Comparison of ENCODE assay signal across 9 cellular contexts in genomic region chr2:46977899-46978298, GRCh38. TPM values are rescaled to one million over a fixed set of nuclear protein-coding genes. Genes with fewer than 3 reads are reported as not detected.
DNase-seq lines count a peak whose midpoint lies in the region; ATAC-seq lines count a peak whose summit lies in the region.
"Had no signal": no experiment of that assay in that cellular context is flagged by ENCODE, and none has a peak within 500 bp of the region (broad histone marks: within the 10 kb centered on the region; RNA-seq: fewer than 3 reads in every experiment).

No MANE protein-coding gene starts in this region.

- H3K36me3 Mint-ChIP-seq in activated naive CD4-positive, alpha-beta T cell treated with anti-CD3 and anti-CD28 coated beads for 36 hours (ENCODE audit: low read depth) = peaks cover 38% of the 10 kb centered on the region
- peaks cover 36% of the 10 kb centered on the region for H3K36me3 Mint-ChIP-seq in activated naive CD8-positive, alpha-beta T cell treated with anti-CD3 and anti-CD28 coated beads, Interleukin-2, amount 50 U/mL, for 24 hours (ENCODE audit: low read depth)
- H3K36me3 Mint-ChIP-seq in stimulated activated memory B cell treated with anti-CD40 and anti-IgM and Interleukin-4, amounts not matched to agents 10 μg/mL and 1 μg/mL and 100 μg/mL, for 72 hours = peaks cover 70% of the 10 kb centered on the region

- H3K9me3 Mint-ChIP-seq in activated naive CD4-positive, alpha-beta T cell treated with anti-CD3 and anti-CD28 coated beads for 36 hours = no peaks in the 10 kb centered on the region
- no peaks in the 10 kb centered on the region for H3K9me3 Mint-ChIP-seq in activated naive CD8-positive, alpha-beta T cell treated with anti-CD3 and anti-CD28 coated beads, Interleukin-2, amount 50 U/mL, for 24 hours
- H3K9me3 Mint-ChIP-seq in stimulated activated memory B cell treated with anti-CD40 and anti-IgM and Interleukin-4, amounts not matched to agents 10 μg/mL and 1 μg/mL and 100 μg/mL, for 72 hours = no peaks in the 10 kb centered on the region

- H3K4me3 Mint-ChIP-seq in activated naive CD4-positive, alpha-beta T cell treated with anti-CD3 and anti-CD28 coated beads for 36 hours = no peak overlapping the region
- no peak overlapping the region for H3K4me3 Mint-ChIP-seq in activated naive CD8-positive, alpha-beta T cell treated with anti-CD3 and anti-CD28 coated beads, Interleukin-2, amount 50 U/mL, for 24 hours
- peak overlapping the region; percentile 56 for H3K4me3 Mint-ChIP-seq in stimulated activated memory B cell treated with anti-CD40 and anti-IgM and Interleukin-4, amounts not matched to agents 10 μg/mL and 1 μg/mL and 100 μg/mL, for 72 hours

- no peak for DNase-seq in activated naive CD4-positive, alpha-beta T cell treated with anti-CD3 and anti-CD28 coated beads for 36 hours
- DNase-seq in activated naive CD4-positive, alpha-beta T cell treated with anti-CD3 and anti-CD28 coated beads, Interleukin-2, amount 50 U/mL, for 16 hours = no peak
- DNase-seq in MV-4-11 (lab: John Stamatoyannopoulos, UW) (peak; percentile 93), putamen (ENCODE audit: low spot score) (no peak), inferior parietal cortex (ENCODE audit: extremely low spot score) (no peak), SW 1271 (lab: John Stamatoyannopoulos, UW) (no peak)
- DNase-seq in activated naive CD8-positive, alpha-beta T cell treated with anti-CD3 and anti-CD28 coated beads, Interleukin-2, amount 50 U/mL, for 24 hours = no peak
- DNase-seq: NCI-H82 had no signal

- CTCF ChIA-PET in activated naive CD4-positive, alpha-beta T cell treated with anti-CD3 and anti-CD28 coated beads for 36 hours (lab: Charles Lee) = no interaction called here

- H3K27ac Mint-ChIP-seq in activated naive CD4-positive, alpha-beta T cell treated with anti-CD3 and anti-CD28 coated beads for 36 hours = peak overlapping the region; percentile 64
- H3K27ac Mint-ChIP-seq in activated naive CD8-positive, alpha-beta T cell treated with anti-CD3 and anti-CD28 coated beads, Interleukin-2, amount 50 U/mL, for 24 hours = peak overlapping the region; percentile 91
- H3K27ac Mint-ChIP-seq in stimulated activated memory B cell treated with anti-CD40 and anti-IgM and Interleukin-4, amounts not matched to agents 10 μg/mL and 1 μg/mL and 100 μg/mL, for 72 hours = peak overlapping the region; percentile 90

- intact Hi-C loops in activated naive CD4-positive, alpha-beta T cell treated with anti-CD3 and anti-CD28 coated beads for 36 hours (cut with micrococcal nuclease) = no loop called here

- peaks cover 52% of the 10 kb centered on the region for H3K4me1 Mint-ChIP-seq in activated naive CD4-positive, alpha-beta T cell treated with anti-CD3 and anti-CD28 coated beads for 36 hours (ENCODE audit: low read depth)
- H3K4me1 Mint-ChIP-seq in activated naive CD8-positive, alpha-beta T cell treated with anti-CD3 and anti-CD28 coated beads, Interleukin-2, amount 50 U/mL, for 24 hours = peaks cover 55% of the 10 kb centered on the region
- peaks cover 76% of the 10 kb centered on the region for H3K4me1 Mint-ChIP-seq in stimulated activated memory B cell treated with anti-CD40 and anti-IgM and Interleukin-4, amounts not matched to agents 10 μg/mL and 1 μg/mL and 100 μg/mL, for 72 hours

- no peaks in the 10 kb centered on the region for H3K27me3 Mint-ChIP-seq in activated naive CD4-positive, alpha-beta T cell treated with anti-CD3 and anti-CD28 coated beads for 36 hours (ENCODE audit: low read depth)
- H3K27me3 Mint-ChIP-seq in activated naive CD8-positive, alpha-beta T cell treated with anti-CD3 and anti-CD28 coated beads, Interleukin-2, amount 50 U/mL, for 24 hours = no peaks in the 10 kb centered on the region
- no peaks in the 10 kb centered on the region for H3K27me3 Mint-ChIP-seq in stimulated activated memory B cell treated with anti-CD40 and anti-IgM and Interleukin-4, amounts not matched to agents 10 μg/mL and 1 μg/mL and 100 μg/mL, for 72 hours

- ATAC-seq in activated naive CD8-positive, alpha-beta T cell treated with anti-CD3 and anti-CD28 coated beads, Interleukin-2, amount 50 U/mL, for 24 hours = no peak
- peak; percentile 80 for ATAC-seq in stimulated activated memory B cell treated with anti-CD40 and anti-IgM and Interleukin-4, amounts not matched to agents 10 μg/mL and 1 μg/mL and 100 μg/mL, for 72 hours

RNA-seq across cellular contexts. Expression of gene TTC7A, which starts 36.9 kb away (rescaled TPM):
- 10 to 100 TPM; 53.1 to 56.7 TPM for total RNA-seq in activated naive CD4-positive, alpha-beta T cell treated with anti-CD3 and anti-CD28 coated beads for 36 hours
